8 cellular contexts compared by ENCODE assay signal in genomic region chr9:122904823-122905710, GRCh38. TPM values are rescaled to one million over a fixed set of nuclear protein-coding genes. Genes with fewer than 3 reads are reported as not detected.
A peak's percentile ranks its signal among the peaks of the same experiment; 100 is the strongest.
DNase-seq lines count a peak whose midpoint lies in the region; ATAC-seq, FAIRE-seq and TF ChIP-seq lines count a peak whose summit lies in the region.

Gene RC3H2 (minus strand): TSS chr9:122905359. CDS start chr9:122897509, 7,850 bp downstream.

- no peaks in the 10 kb centered on the region for H3K9me3 ChIP-seq in BE2C

- peak; percentile 99 for DNase-seq in BE2C
- DNase-seq in GM19239 (ENCODE audit: insufficient read length, low spot score), result peak; percentile 60
- DNase-seq in NCI-H524 treated with DMSO at 0.1 percent for 48 hours (lab: John Stamatoyannopoulos, UW), result peak; percentile 98
- peak; percentile 96 to 97 for DNase-seq in activated CD4-positive, alpha-beta T cell treated with anti-CD3 and anti-CD28 coated beads for 4 hours
- peak; percentile 98 for DNase-seq in kidney epithelial cell (ENCODE audit: low read depth)
- DNase-seq in stimulated activated CD4-positive, alpha-beta T cell treated with anti-CD3 and anti-CD28 coated beads, Interleukin-15, amount 100 ng/mL, for 48 hours (ENCODE audit: low read depth in 2 of 2), result peak; percentile 93 to 97

- peak; percentile 85 for ATAC-seq in HG03457 (IDR thresholded peaks at IDR 0.05; ENCODE audit: unreplicated experiment)

- peak within 1 kb of the TSS; percentile 96 for H3K4me3 ChIP-seq in BE2C (ENCODE audit: low read depth, low read length)
- peak within 1 kb of the TSS; percentile 72 for H3K4me3 ChIP-seq in kidney epithelial cell (ENCODE audit: low read depth, low read length)

- H3K27me3 ChIP-seq in BE2C (no peaks in the 10 kb centered on the region), kidney epithelial cell (ENCODE audit: control insufficient read depth, insufficient read depth, low read length) (no peaks in the 10 kb centered on the region)

- no peaks in the 10 kb centered on the region for H3K4me1 ChIP-seq in BE2C

- H3K27ac ChIP-seq in cingulate gyrus (ENCODE audit: low read depth, low read length), result peak within 1 kb of the TSS; percentile 90

- no peaks in the 10 kb centered on the region; the same call in none of the 2 replicates for H3K36me3 ChIP-seq in BE2C
- H3K36me3 ChIP-seq in kidney epithelial cell (ENCODE audit: control insufficient read depth, insufficient read depth, low read length), result no peaks in the 10 kb centered on the region

- no peak for TF ChIP-seq CTCF in BE2C (IDR thresholded peaks at IDR 0.05; ENCODE audit: low read depth, low read length)
- no peak for TF ChIP-seq CTCF in kidney epithelial cell (IDR thresholded peaks at IDR 0.05; ENCODE audit: insufficient read depth, low read length, poor library complexity, severe bottlenecking)

- peak; percentile 100 for FAIRE-seq in GM19239 (lab: Jason Lieb, UNC)

RNA-seq across cellular contexts. Expression of gene RC3H2, which starts in this region (rescaled TPM):
- polyA plus RNA-seq in BE2C (2012; ENCODE audit: insufficient read depth, insufficient read length, low read depth), result 21.0 TPM
- 58.7 and 64.0 TPM in 2 replicates for total RNA-seq in kidney epithelial cell

Comparison
In these comparisons a context has a peak if more than half of its experiments do, and no peak if none do; other contexts are left out.
1. Peak in every context shown above with its lines: DNase-seq, ATAC-seq, H3K4me3 ChIP-seq and H3K27ac ChIP-seq.